18 cellular contexts compared by ENCODE assay signal in genomic region chr6:79895382-79896100, GRCh38. TPM values are rescaled to one million over a fixed set of nuclear protein-coding genes. Genes with fewer than 3 reads are reported as not detected.
DNase-seq lines count a peak whose midpoint lies in the region; ATAC-seq and TF ChIP-seq lines count a peak whose summit lies in the region.
"Had no signal": no experiment of that assay in that cellular context is flagged by ENCODE, and none has a peak within 500 bp of the region (broad histone marks: within the 10 kb centered on the region; RNA-seq: fewer than 3 reads in every experiment).

No MANE protein-coding gene starts in this region.

- H3K27me3 ChIP-seq in PC-9 (ENCODE audit: insufficient read depth, low read depth): no peaks in the 10 kb centered on the region

- no peaks in the 10 kb centered on the region for H3K4me1 Mint-ChIP-seq in activated T-cell treated with anti-CD3 and anti-CD28 coated beads, Interleukin-2, amount 50 U/mL, for 4 hours (ENCODE audit: low read depth)
- H3K4me1 Mint-ChIP-seq: B cell; CD4-positive, CD25-positive, alpha-beta regulatory T cell; H9 had no signal

- no peaks in the 10 kb centered on the region for H3K9me2 ChIP-seq in PC-9 (ENCODE audit: insufficient read depth)

- no peak for TF ChIP-seq CTCF in PC-9 (conservative IDR thresholded peaks at IDR 0.05)

- H3K4me2 ChIP-seq in PC-9: peak overlapping the region; percentile 28

- no TSS peak for BruUV-seq in PC-9 (replicated peaks; lab: Mats Ljungman, UMichigan)

- no peaks in the 10 kb centered on the region for H3F3A ChIP-seq in PC-9 (ENCODE audit: insufficient read depth, low read depth)

- no peaks in the 10 kb centered on the region for H3K36me3 Mint-ChIP-seq in activated T-cell treated with anti-CD3 and anti-CD28 coated beads, Interleukin-2, amount 50 U/mL, for 4 hours (ENCODE audit: insufficient read depth)
- H3K36me3 Mint-ChIP-seq: CD4-positive, CD25-positive, alpha-beta regulatory T cell had no signal

- H3K27me3 Mint-ChIP-seq in activated T-cell treated with anti-CD3 and anti-CD28 coated beads, Interleukin-2, amount 50 U/mL, for 4 hours (ENCODE audit: low read depth): peaks cover 7% of the 10 kb centered on the region

- H3K79me2 ChIP-seq in PC-9 (ENCODE audit: low read depth): no peaks in the 10 kb centered on the region

- no peak overlapping the region for H3K4me3 Mint-ChIP-seq in activated T-cell treated with anti-CD3 and anti-CD28 coated beads, Interleukin-2, amount 50 U/mL, for 4 hours
- H3K4me3 Mint-ChIP-seq: B cell; CD4-positive, CD25-positive, alpha-beta regulatory T cell; H9 had no signal

- POLR2A ChIA-PET in PC-9 (lab: Charles Lee; ENCODE audit: unreplicated experiment): no interaction called here

- DNase-seq in HPDE6-E6E7 (ENCODE audit: extremely low spot score): peak; percentile 58
- peak; percentile 11 to 51 for DNase-seq in PC-9
- no peak for DNase-seq in stimulated activated CD4-positive, alpha-beta T cell treated with anti-CD3 and anti-CD28 coated beads, Interleukin-2, amount 100 ng/mL, for 24 hours
- DNase-seq in activated T-cell treated with anti-CD3 and anti-CD28 coated beads, Interleukin-2, amount 50 U/mL, for 4 hours: no peak
- no peak for DNase-seq in NCI-H524 treated with DMSO at 0.1 percent for 48 hours (lab: John Stamatoyannopoulos, UW)
- DNase-seq in caudate nucleus (lab: John Stamatoyannopoulos, UW): no peak
- DNase-seq: Caco-2; CD4-positive, CD25-positive, alpha-beta regulatory T cell; DMS153; H9; NCI-H1092 treated with DMSO at 0.1 percent for 48 hours; NCI-H2227 treated with DMSO at 0.1 percent for 48 hours; NCI-H524; SIG-M5; SW 1271 had no signal

- ATAC-seq in esophagus mucosa: peak; percentile 97
- no peak for ATAC-seq in activated T-cell treated with anti-CD3 and anti-CD28 coated beads, Interleukin-2, amount 50 U/mL, for 4 hours

- H3K9me3 ChIP-seq in PC-9 (ENCODE audit: insufficient read depth, low read depth): no peaks in the 10 kb centered on the region
- H3K9me3 ChIP-seq: Caco-2 had no signal

- intact Hi-C loops in PC-9 (cut with micrococcal nuclease; ENCODE audit: unreplicated experiment): no loop called here

- H3K9me3 Mint-ChIP-seq in activated T-cell treated with anti-CD3 and anti-CD28 coated beads, Interleukin-2, amount 50 U/mL, for 4 hours: peaks cover 11% of the 10 kb centered on the region

- H4K20me1 ChIP-seq in PC-9 (ENCODE audit: insufficient read depth): no peaks in the 10 kb centered on the region

- H3K4me3 ChIP-seq in PC-9 (no peak overlapping the region), skin epidermis (no peak overlapping the region)

- H3K27ac ChIP-seq in PC-9 (no peak overlapping the region), skin epidermis (peak overlapping the region in 11 of 21 experiments; percentile 28 to 73 (median 47)), caudate nucleus (ENCODE audit: low read depth, low read length) (no peak overlapping the region)

- 0 out of 2 replicates have a peak overlapping the region, but pooled peaks have one; percentile 27 for H2AFZ ChIP-seq in PC-9

- CTCF ChIA-PET in PC-9 (lab: Charles Lee): no interaction called here

- no peaks in the 10 kb centered on the region for H3K36me3 ChIP-seq in PC-9 (ENCODE audit: low read depth)

- peaks cover 22% of the 10 kb centered on the region for H3K4me1 ChIP-seq in PC-9 (replicated peaks; ENCODE audit: insufficient read depth)
- H3K4me1 ChIP-seq: Caco-2 had no signal

RNA-seq across cellular contexts. Expression of gene ELOVL4, which starts 51.8 kb away (rescaled TPM):
- total RNA-seq in PC-9 (2021) (not detected in 2 replicates), esophagus mucosa (6.8 TPM)
- 1 to 10 TPM in 1 of 3 donors, under 1 TPM in 2; 0.51 to 1.3 (median 0.82) TPM for total RNA-seq in activated T-cell treated with anti-CD3 and anti-CD28 coated beads, Interleukin-2, amount 50 U/mL, for 4 hours
- total RNA-seq: CD4-positive, CD25-positive, alpha-beta regulatory T cell had no signal

Comparison
In these comparisons a context has a peak if more than half of its experiments do, and no peak if none do; other contexts are left out.
1. DNase-seq: peak in HPDE6-E6E7 (single experiment) and PC-9 (2 of 2); none in stimulated activated CD4-positive, alpha-beta T cell treated with anti-CD3 and anti-CD28 coated beads, Interleukin-2, amount 100 ng/mL, for 24 hours (0 of 2), activated T-cell treated with anti-CD3 and anti-CD28 coated beads, Interleukin-2, amount 50 U/mL, for 4 hours (single experiment), NCI-H524 treated with DMSO at 0.1 percent for 48 hours (single experiment) and caudate nucleus (0 of 61).
2. H3K27ac ChIP-seq: peak in skin epidermis (11 of 21); none in PC-9 (single experiment) and caudate nucleus (single experiment).